In the genomic region with DNA sequence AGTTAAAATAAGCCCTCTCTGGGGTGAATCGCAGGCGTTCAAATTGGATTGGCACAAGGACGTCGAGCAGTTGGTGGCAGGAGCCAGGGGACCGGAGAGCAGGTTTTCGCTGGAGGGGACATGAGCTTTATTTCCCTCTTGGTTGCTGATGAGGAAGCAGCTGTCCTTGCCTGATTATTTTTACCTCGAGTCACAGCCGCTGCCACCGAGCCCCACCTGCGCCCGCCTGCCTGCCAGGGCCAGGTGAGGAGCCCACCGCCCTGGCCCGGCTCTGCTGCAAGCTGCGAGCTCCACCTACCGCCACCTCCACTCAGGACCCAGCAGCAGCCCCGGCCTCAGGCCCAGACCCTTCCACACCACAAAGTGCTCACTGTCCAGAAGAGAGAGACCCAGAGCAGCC, we compare ENCODE assay signal across 22 cellular contexts. TPM values are rescaled to one million over a fixed set of nuclear protein-coding genes. Genes with fewer than 3 reads are reported as not detected.
DNase-seq lines count a peak whose midpoint lies in the region; ATAC-seq and TF ChIP-seq lines count a peak whose summit lies in the region.
"Had no signal": no experiment of that assay in that cellular context is flagged by ENCODE, and none has a peak within 500 bp of the region (broad histone marks: within the 10 kb centered on the region; RNA-seq: fewer than 3 reads in every experiment).

No MANE protein-coding gene starts in this region.

- H3K36me3 ChIP-seq in osteoblast (ENCODE audit: insufficient read depth, low read length) = no peaks in the 10 kb centered on the region
- H3K36me3 ChIP-seq: SJSA1 had no signal

- no peaks in the 10 kb centered on the region for H3K4me1 ChIP-seq in osteoblast (ENCODE audit: insufficient read depth, low read length)
- H3K4me1 ChIP-seq: SJSA1 had no signal

- peaks cover 3% of the 10 kb centered on the region for H3K27me3 ChIP-seq in osteoblast (ENCODE audit: insufficient read depth, low read length)
- H3K27me3 ChIP-seq: SJSA1 had no signal

- no peak overlapping the region for H3K4me3 ChIP-seq in coronary artery
- no peak overlapping the region for H3K4me3 ChIP-seq in osteoblast (ENCODE audit: insufficient read depth, low read length)
- H3K4me3 ChIP-seq: GM12878, SJSA1 had no signal

- no peak overlapping the region for H3K4me2 ChIP-seq in osteoblast (ENCODE audit: insufficient read depth, low read length)

- H2AFZ ChIP-seq in osteoblast (ENCODE audit: low read length) = no peak overlapping the region

- no peaks in the 10 kb centered on the region for H4K20me1 ChIP-seq in osteoblast (ENCODE audit: insufficient read depth, low read length)

- TF ChIP-seq CTCF in GM12874 (IDR thresholded peaks at IDR 0.05; ENCODE audit: insufficient read depth, low read depth, low read length) (0 out of 2 replicates have a peak, but pooled peaks have one; percentile 13), coronary artery (IDR thresholded peaks at IDR 0.05) (no peak), osteoblast (IDR thresholded peaks at IDR 0.05; ENCODE audit: extremely low read depth, low read depth, low read length) (no peak)

- H3K27ac ChIP-seq in coronary artery (no peak overlapping the region), osteoblast (ENCODE audit: low read depth, low read length) (no peak overlapping the region)
- H3K27ac ChIP-seq: 22Rv1, SJSA1 had no signal

- H3K9me3 ChIP-seq in osteoblast (ENCODE audit: low read depth, low read length) = peaks cover 2% of the 10 kb centered on the region
- H3K9me3 ChIP-seq: SJSA1 had no signal

- peak; percentile 65 for DNase-seq in NCI-H2171 treated with DMSO at 0.1 percent for 48 hours (lab: John Stamatoyannopoulos, UW)
- no peak for DNase-seq in NCI-H2171 (lab: John Stamatoyannopoulos, UW)
- peak; percentile 22 for DNase-seq in coronary artery (ENCODE audit: low spot score)
- peak; percentile 47 for DNase-seq in osteoblast (ENCODE audit: insufficient read length, low spot score, missing footprints)
- DNase-seq in NCI-H748 (lab: John Stamatoyannopoulos, UW; ENCODE audit: unreplicated experiment) = no peak
- no peak for DNase-seq in iPS-NIHi7 (ENCODE audit: extremely low spot score)
- DNase-seq: AML-193, DMS 273 treated with DMSO at 0.1 percent for 48 hours, GDM1, GOT3, KBM-7, NCI-H1105, NCI-H1694, NCI-H2081 treated with DMSO at 0.1 percent for 48 hours, NCI-H510A, NCI-H774 had no signal

- no peak for ATAC-seq in GM18511 (IDR thresholded peaks at IDR 0.05; ENCODE audit: unreplicated experiment)
- ATAC-seq: GM12878, Panc1 had no signal

- H3K79me2 ChIP-seq in osteoblast (ENCODE audit: insufficient read depth, low read length) = no peaks in the 10 kb centered on the region

RNA-seq across cellular contexts. Expression of a gene that starts 9.0 kb away (rescaled TPM):
- total RNA-seq in osteoblast = not detected in 2 replicates
- total RNA-seq: GM12878, SJSA1 had no signal

RNA-seq across cellular contexts. Expression of a gene that starts 26.0 kb away (rescaled TPM):
- 136 and 138 TPM in 2 replicates for total RNA-seq in osteoblast

Comparison
In these comparisons a context has a peak if more than half of its experiments do, and no peak if none do; other contexts are left out.
1. DNase-seq: peak in NCI-H2171 treated with DMSO at 0.1 percent for 48 hours (single experiment), coronary artery (single experiment) and osteoblast (single experiment); none in NCI-H2171 (single experiment), NCI-H748 (single experiment) and iPS-NIHi7 (single experiment).